8 cellular contexts compared by ENCODE assay signal in the genomic region with DNA sequence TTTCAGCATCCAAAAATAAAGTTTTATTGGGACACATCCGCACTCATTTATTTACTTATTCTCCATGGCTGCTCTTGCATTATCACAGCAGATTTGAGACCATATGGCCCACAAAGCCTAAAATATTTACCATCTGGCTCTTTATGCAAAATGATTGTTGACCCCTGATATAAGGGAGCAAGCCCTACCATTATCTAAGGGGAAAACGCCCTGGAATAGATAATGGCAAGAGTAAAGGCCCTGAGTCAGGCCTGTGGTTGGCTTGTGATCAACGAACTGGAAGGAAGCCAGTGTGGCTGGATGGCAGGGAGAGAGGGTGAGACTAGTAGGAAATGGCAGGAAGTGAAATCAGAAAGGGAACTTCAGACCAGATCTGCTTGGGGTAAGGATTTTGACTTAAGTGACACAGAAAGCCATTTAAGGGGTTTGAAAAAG. TPM values are rescaled to one million over a fixed set of nuclear protein-coding genes. Genes with fewer than 3 reads are reported as not detected.
DNase-seq lines count a peak whose midpoint lies in the region; ATAC-seq and TF ChIP-seq lines count a peak whose summit lies in the region.

No MANE protein-coding gene starts in this region.

- peak; percentile 0 for DNase-seq in AG09319 (ENCODE audit: extremely low read depth, low read depth)
- peak; percentile 31 for DNase-seq in KG1 (lab: John Stamatoyannopoulos, UW)
- peak; percentile 14 for DNase-seq in SW480 (ENCODE audit: low spot score)
- DNase-seq in inferior parietal cortex (ENCODE audit: extremely low spot score) = peak; percentile 60
- no peak for DNase-seq in CD4-positive, alpha-beta memory T cell
- DNase-seq in NCI-H1417 (lab: John Stamatoyannopoulos, UW) = no peak

- POLR2A ChIA-PET in CD4-positive, alpha-beta memory T cell (lab: Charles Lee; ENCODE audit: partially characterized antibody) = no interaction called here

- no peaks in the 10 kb centered on the region for H3K4me1 ChIP-seq in CD4-positive, alpha-beta memory T cell (ENCODE audit: insufficient read depth, low read length)

- no peaks in the 10 kb centered on the region for H3K27me3 Mint-ChIP-seq in CD4-positive, alpha-beta memory T cell

- intact Hi-C loops in CD4-positive, alpha-beta memory T cell (cut with micrococcal nuclease) = no loop called here

- no peak for TF ChIP-seq CTCF in AG09319 (IDR thresholded peaks at IDR 0.05; ENCODE audit: low read depth, low read length)

- no peaks in the 10 kb centered on the region for H3K4me1 Mint-ChIP-seq in CD4-positive, alpha-beta memory T cell

- H3K27ac ChIP-seq in CD4-positive, alpha-beta memory T cell (ENCODE audit: low read depth, low read length) = no peak overlapping the region

- no peaks in the 10 kb centered on the region for H3K27me3 ChIP-seq in CD4-positive, alpha-beta memory T cell (ENCODE audit: insufficient read depth, low read length)

- H3K9me3 Mint-ChIP-seq in CD4-positive, alpha-beta memory T cell = no peaks in the 10 kb centered on the region

- H3K36me3 Mint-ChIP-seq in CD4-positive, alpha-beta memory T cell = no peaks in the 10 kb centered on the region

- ATAC-seq in GM19463 (IDR thresholded peaks at IDR 0.05; ENCODE audit: unreplicated experiment) (no peak), GM18861 (IDR thresholded peaks at IDR 0.05; ENCODE audit: unreplicated experiment) (no peak)

- CTCF ChIA-PET in CD4-positive, alpha-beta memory T cell (lab: Charles Lee; ENCODE audit: partially characterized antibody) = interaction anchor here (0.7 to 8.8 kb wide), 3 partner anchors 114 to 129 kb away, joined by 3 to 283 read pairs (median 3); no protein-coding TSS in a partner anchor

- no peak overlapping the region for H3K4me3 ChIP-seq in CD4-positive, alpha-beta memory T cell (ENCODE audit: low read length in 2 of 2)

- H3K4me3 Mint-ChIP-seq in CD4-positive, alpha-beta memory T cell = no peak overlapping the region

- no peaks in the 10 kb centered on the region for H3K9me3 ChIP-seq in CD4-positive, alpha-beta memory T cell (ENCODE audit: control insufficient read depth in 1 of 2, low read length in 2 of 2)

- peak overlapping the region in 1 of 7 donors; percentile 36 for H3K27ac Mint-ChIP-seq in CD4-positive, alpha-beta memory T cell

- no peaks in the 10 kb centered on the region for H3K36me3 ChIP-seq in CD4-positive, alpha-beta memory T cell (ENCODE audit: insufficient read depth, low read length)

RNA-seq across cellular contexts. Expression of a gene that starts 24.6 kb away (rescaled TPM):
- total RNA-seq in CD4-positive, alpha-beta memory T cell = 10 to 100 TPM in 1 of 2 experiments, 1 to 10 TPM in 1; 8.3 to 10.1 TPM
- under 1 TPM; 0.14 to 0.30 TPM for polyA plus RNA-seq in CD4-positive, alpha-beta memory T cell

RNA-seq across cellular contexts. Expression of a gene that starts 34.2 kb away (rescaled TPM):
- total RNA-seq in CD4-positive, alpha-beta memory T cell = not detected
- not detected for polyA plus RNA-seq in CD4-positive, alpha-beta memory T cell

Comparison
In these comparisons a context has a peak if more than half of its experiments do, and no peak if none do; other contexts are left out.
1. DNase-seq: peak in AG09319 (single experiment), KG1 (single experiment), SW480 (single experiment) and inferior parietal cortex (single experiment); none in CD4-positive, alpha-beta memory T cell (0 of 5) and NCI-H1417 (0 of 3).